ENCODE assay signal across 1 cellular context in genomic region chr2:112055110-112055832, GRCh38.
TF ChIP-seq lines count a peak whose summit lies in the region.

TMEM87B (plus strand) TSS chr2:112055269; CDS start chr2:112055592, 323 bp downstream.

TF ChIP-seq in HEK293, 187 proteins besides CTCF, POLR2A, EP300 and RAD21 (continued from another document):
- TF ChIP-seq AEBP2 (tag by site-specific recombination; IDR thresholded peaks at IDR 0.05; ENCODE audit: borderline replicate concordance) = no peak
- no peak for TF ChIP-seq ZNF24 (tag by site-specific recombination; IDR thresholded peaks at IDR 0.05)
- no peak for TF ChIP-seq ZNF518A (tag by site-specific recombination; conservative IDR thresholded peaks at IDR 0.05; ENCODE audit: low read depth)
- TF ChIP-seq KLF1 (tag by site-specific recombination; IDR thresholded peaks at IDR 0.05) = peak; percentile 82
- TF ChIP-seq ZNF623 (tag by site-specific recombination; IDR thresholded peaks at IDR 0.05) = no peak
- no peak for TF ChIP-seq ZNF629 (tag by site-specific recombination; IDR thresholded peaks at IDR 0.05)
- peak; percentile 98 for TF ChIP-seq ZFHX2 (tag by site-specific recombination; conservative IDR thresholded peaks at IDR 0.05)
- peak; percentile 94 for TF ChIP-seq KLF9 (tag by site-specific recombination; IDR thresholded peaks at IDR 0.05; ENCODE audit: low read depth)
- peak; percentile 78; the same call in 1 of the 2 replicates for TF ChIP-seq ZBTB48 (tag by site-specific recombination; IDR thresholded peaks at IDR 0.05)
- peak; percentile 63 for TF ChIP-seq ZEB2 (tag by site-specific recombination; IDR thresholded peaks at IDR 0.05)
- TF ChIP-seq SCRT1 (tag by site-specific recombination; IDR thresholded peaks at IDR 0.05; ENCODE audit: borderline replicate concordance) = no peak
- no peak for TF ChIP-seq GLIS1 (tag by site-specific recombination; IDR thresholded peaks at IDR 0.05)
- peak; percentile 53 for TF ChIP-seq ZXDB (tag by site-specific recombination; IDR thresholded peaks at IDR 0.05)
- no peak for TF ChIP-seq ZNF664 (tag by site-specific recombination; IDR thresholded peaks at IDR 0.05)
- TF ChIP-seq ZNF2 (tag by site-specific recombination; IDR thresholded peaks at IDR 0.05) = peak; percentile 76
- TF ChIP-seq ZNF704 (tag by site-specific recombination; IDR thresholded peaks at IDR 0.05) = no peak
- no peak for TF ChIP-seq ZNF174 (tag by site-specific recombination; IDR thresholded peaks at IDR 0.05)
- TF ChIP-seq KLF16 (tag by site-specific recombination; IDR thresholded peaks at IDR 0.05) = peak; percentile 82; the same call in 1 of the 2 replicates
- TF ChIP-seq ZNF76 (tag by site-specific recombination; IDR thresholded peaks at IDR 0.05; ENCODE audit: borderline replicate concordance, low read depth) = peak; percentile 68
- TF ChIP-seq ZNF555 (tag by site-specific recombination; conservative IDR thresholded peaks at IDR 0.05) = no peak
- TF ChIP-seq YY2 (tag by site-specific recombination; IDR thresholded peaks at IDR 0.05) = no peak
- no peak for TF ChIP-seq ZNF146 (tag by site-specific recombination; IDR thresholded peaks at IDR 0.05)
- peak; percentile 82 for TF ChIP-seq ZBTB20 (tag by site-specific recombination; IDR thresholded peaks at IDR 0.05)
- TF ChIP-seq ZNF501 (tag by site-specific recombination; IDR thresholded peaks at IDR 0.05) = 0 out of 2 replicates have a peak, but pooled peaks have one; percentile 61
- no peak for TF ChIP-seq ZNF114 (tag by site-specific recombination; IDR thresholded peaks at IDR 0.05)
- TF ChIP-seq YY1 (tag by site-specific recombination; IDR thresholded peaks at IDR 0.05) = peak; percentile 51; the same call in 1 of the 2 replicates
- TF ChIP-seq ZNF580 (tag by site-specific recombination; IDR thresholded peaks at IDR 0.05) = no peak
- no peak for TF ChIP-seq ZNF404 (tag by site-specific recombination; IDR thresholded peaks at IDR 0.05)
- TF ChIP-seq ZNF335 (tag by site-specific recombination; conservative IDR thresholded peaks at IDR 0.05) = peak; percentile 56; the same call in 1 of the 2 replicates
- peak; percentile 95 for TF ChIP-seq EGR2 (tag by site-specific recombination; IDR thresholded peaks at IDR 0.05; ENCODE audit: low read depth)
- TF ChIP-seq ZNF148 (tag by site-specific recombination; IDR thresholded peaks at IDR 0.05; ENCODE audit: borderline replicate concordance) = no peak
- TF ChIP-seq ZNF843 (tag by site-specific recombination; IDR thresholded peaks at IDR 0.05) = peak; percentile 55
